Comparison of ENCODE assay signal across 8 cellular contexts in genomic region chrX:120250522-120251271, GRCh38. TPM values are rescaled to one million over a fixed set of nuclear protein-coding genes. Genes with fewer than 3 reads are reported as not detected.
A peak's percentile ranks its signal among the peaks of the same experiment; 100 is the strongest.
DNase-seq lines count a peak whose midpoint lies in the region; ATAC-seq and TF ChIP-seq lines count a peak whose summit lies in the region.

ZBTB33 (plus strand) TSS chrX:120250812; CDS start chrX:120253416, 2,604 bp downstream.

- peak; percentile 92 for DNase-seq in BE2C
- DNase-seq in NCI-H510A (lab: John Stamatoyannopoulos, UW), result peak; percentile 93
- peak; percentile 69 to 70 for DNase-seq in activated CD4-positive, alpha-beta T cell treated with anti-CD3 and anti-CD28 coated beads for 24 hours (ENCODE audit: low read depth in 2 of 2)
- DNase-seq in choroid plexus epithelial cell (ENCODE audit: low read depth), result peak; percentile 96
- peak; percentile 63 for DNase-seq in kidney epithelial cell (ENCODE audit: low read depth)
- DNase-seq in stimulated activated CD4-positive, alpha-beta T cell treated with anti-CD3 and anti-CD28 coated beads, Interleukin-15, amount 100 ng/mL, for 48 hours (ENCODE audit: low read depth in 2 of 2), result peak; percentile 74 to 78

- H3K4me1 ChIP-seq in BE2C, result no peaks in the 10 kb centered on the region

- H3K36me3 ChIP-seq in BE2C, result peaks cover 15% of the 10 kb centered on the region
- H3K36me3 ChIP-seq in kidney epithelial cell (ENCODE audit: control insufficient read depth, insufficient read depth, low read length), result no peaks in the 10 kb centered on the region

- H3K27me3 ChIP-seq in BE2C, result no peaks in the 10 kb centered on the region
- H3K27me3 ChIP-seq in kidney epithelial cell (ENCODE audit: control insufficient read depth, insufficient read depth, low read length), result no peaks in the 10 kb centered on the region

- ATAC-seq in HG03439 (IDR thresholded peaks at IDR 0.05; ENCODE audit: unreplicated experiment), result peak; percentile 99

- TF ChIP-seq CTCF in BE2C (IDR thresholded peaks at IDR 0.05; ENCODE audit: low read depth, low read length) (peak; percentile 46), choroid plexus epithelial cell (conservative IDR thresholded peaks at IDR 0.05; ENCODE audit: low read depth, low read length) (peak; percentile 56), kidney epithelial cell (IDR thresholded peaks at IDR 0.05; ENCODE audit: insufficient read depth, low read length, poor library complexity, severe bottlenecking) (peak; percentile 61)

- H3K9me3 ChIP-seq in BE2C, result no peaks in the 10 kb centered on the region

- TF ChIP-seq POLR2A in GM19193 (IDR thresholded peaks at IDR 0.05; ENCODE audit: extremely low read depth, insufficient read depth, insufficient read length), result peak; percentile 62

- peak within 1 kb of the TSS; percentile 82 for H3K4me3 ChIP-seq in BE2C (ENCODE audit: low read depth, low read length)
- H3K4me3 ChIP-seq in choroid plexus epithelial cell (ENCODE audit: low read depth, low read length), result peak within 1 kb of the TSS; percentile 78
- H3K4me3 ChIP-seq in kidney epithelial cell (ENCODE audit: low read depth, low read length), result peak within 1 kb of the TSS; percentile 78

RNA-seq across cellular contexts. Expression of gene ZBTB33, which starts in this region (rescaled TPM):
- 10.3 TPM for polyA plus RNA-seq in BE2C (2012; ENCODE audit: insufficient read depth, insufficient read length, low read depth)
- total RNA-seq in kidney epithelial cell, result 23.7 and 25.0 TPM in 2 replicates

Comparison
In these comparisons a context has a peak if more than half of its experiments do, and no peak if none do; other contexts are left out.
1. Peak in every context shown above with its lines: DNase-seq, ATAC-seq and H3K4me3 ChIP-seq.